Comparison of ENCODE assay signal across 14 cellular contexts in the genomic region with DNA sequence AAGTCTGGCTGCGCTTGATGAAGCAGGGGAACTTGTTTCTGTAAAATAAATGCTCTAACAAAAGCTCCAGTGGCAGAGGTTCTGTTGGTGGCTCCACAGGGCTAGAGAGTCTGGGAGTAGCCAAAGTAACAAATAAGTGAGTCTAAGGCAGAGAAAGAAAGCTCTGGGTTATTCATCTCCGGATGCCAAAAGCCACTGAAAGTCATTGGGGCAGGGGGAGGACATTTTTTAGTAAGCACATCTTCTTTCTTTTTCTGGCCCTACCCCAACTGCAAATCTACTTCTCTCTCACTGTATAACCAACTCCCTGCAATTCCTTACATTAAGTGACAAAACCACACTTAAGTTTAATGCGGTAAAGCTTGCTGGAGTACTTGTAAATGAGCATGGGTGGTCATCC.
DNase-seq lines count a peak whose midpoint lies in the region; ATAC-seq, FAIRE-seq and TF ChIP-seq lines count a peak whose summit lies in the region.
"Had no signal": no experiment of that assay in that cellular context is flagged by ENCODE, and none has a peak within 500 bp of the region (broad histone marks: within the 10 kb centered on the region; RNA-seq: fewer than 3 reads in every experiment).

No MANE protein-coding gene starts in this region.

- TF ChIP-seq EP300 in GM12878 (IDR thresholded peaks at IDR 0.05; ENCODE audit: borderline replicate concordance in 1 of 2, control insufficient read depth in 1 of 2, low read depth in 2 of 2, low read length in 2 of 2) = no peak; a peak in 1 of 4 replicates

- H3K27me3 Mint-ChIP-seq in neural progenitor cell (ENCODE audit: insufficient read depth, low read depth) = peaks cover 3% of the 10 kb centered on the region

- peak overlapping the region; percentile 57; the same call in 1 of the 2 replicates for H3K4me2 ChIP-seq in GM12878 (ENCODE audit: control insufficient read depth, insufficient read depth)
- H3K4me2 ChIP-seq in neural progenitor cell = no peak overlapping the region

- DNase-seq in GM12878 (ENCODE audit: low read depth, low spot score) (peak; percentile 45), NCI-H128 (lab: John Stamatoyannopoulos, UW; ENCODE audit: unreplicated experiment) (no peak), ACHN (no peak), neural progenitor cell (ENCODE audit: low spot score) (no peak)
- DNase-seq: DMS79, esophagus squamous epithelium, islet precursor cell had no signal

- H3K27me3 ChIP-seq in GM12878 (replicated peaks in 1 of 2; ENCODE audit: control insufficient read depth in 2 of 2, insufficient read depth in 2 of 2, low read length in 1 of 2) (no peaks in the 10 kb centered on the region), neural progenitor cell (no peaks in the 10 kb centered on the region)
- H3K27me3 ChIP-seq: esophagus squamous epithelium had no signal

- H2AFZ ChIP-seq in GM12878 (ENCODE audit: control insufficient read depth, low read depth, low read length) (no peak overlapping the region), neural progenitor cell (replicated peaks) (no peak overlapping the region)

- SMC1A ChIA-PET in GM12878 (lab: Charles Lee; ENCODE audit: uncharacterized antibody, unreplicated experiment) = interaction anchor here (0.8 to 6.6 kb wide), 10 partner anchors 10 to 167 kb away, joined by 3 to 39 read pairs (median 4); no protein-coding TSS in a partner anchor

- H3K9ac ChIP-seq in GM12878 (ENCODE audit: control insufficient read depth, insufficient read depth, low read length) = no peak overlapping the region; the same call in 1 of the 2 replicates
- H3K9ac ChIP-seq in neural progenitor cell = no peak overlapping the region

- no peak overlapping the region for H3K27ac Mint-ChIP-seq in neural progenitor cell

- H3K36me3 ChIP-seq in GM12878 (ENCODE audit: control insufficient read depth in 2 of 2, insufficient read depth in 2 of 2, low read length in 1 of 2) (peaks cover 6 to 22% of the 10 kb centered on the region in 2 experiments; a peak in 3 of 4 replicates), neural progenitor cell (no peaks in the 10 kb centered on the region)
- H3K36me3 ChIP-seq: esophagus squamous epithelium, thoracic aorta had no signal

- H3K36me3 Mint-ChIP-seq in neural progenitor cell = no peaks in the 10 kb centered on the region

- POLR2A ChIA-PET in GM12878 (lab: Charles Lee) = interaction anchor here (0.5 to 1.1 kb wide), 3 partner anchors 10 to 189 kb away, joined by 3 read pairs; partner anchors contain the start of gene INSYN2B

- no peaks in the 10 kb centered on the region for H4K20me1 ChIP-seq in GM12878 (ENCODE audit: control insufficient read depth, insufficient read depth)
- no peaks in the 10 kb centered on the region for H4K20me1 ChIP-seq in neural progenitor cell (ENCODE audit: low read depth)

- H3K4me1 Mint-ChIP-seq in neural progenitor cell = peaks cover 4% of the 10 kb centered on the region

- H3K4me3 ChIP-seq in GM12878 (no peak overlapping the region), neural progenitor cell (no peak overlapping the region)
- H3K4me3 ChIP-seq: esophagus squamous epithelium, thoracic aorta had no signal

- no peaks in the 10 kb centered on the region for H3F3A ChIP-seq in neural progenitor cell (ENCODE audit: low read depth)

- in situ Hi-C loops in GM12878 (cut with MboI) (no loop called here), ACHN (cut with HindIII; ENCODE audit: low pct_ligation_motif_present, low pct_unique_long_range_greater_than_20kb, low sequenced_read_pairs) (no loop called here)

- no peak for TF ChIP-seq RAD21 in GM12878 (IDR thresholded peaks at IDR 0.05; ENCODE audit: insufficient read depth, low read depth, low read length)

- ATAC-seq in GM19025 (IDR thresholded peaks at IDR 0.05; ENCODE audit: low read depth, unreplicated experiment) (peak; percentile 86), GM21528 (IDR thresholded peaks at IDR 0.05; ENCODE audit: low FRiP score, unreplicated experiment) (peak; percentile 87), HG03097 (IDR thresholded peaks at IDR 0.05; ENCODE audit: low FRiP score, unreplicated experiment) (peak; percentile 87), GM12878 (peak; percentile 92)
- ATAC-seq: HCT116 had no signal

- intact Hi-C loops in GM12878 (cut with micrococcal nuclease; ENCODE audit: unreplicated experiment) = loop anchor here (5.0 kb wide), 1 partner anchor 136 kb away; no protein-coding TSS in a partner anchor

- no peaks in the 10 kb centered on the region for H3K9me3 ChIP-seq in GM12878 (replicated peaks; ENCODE audit: control insufficient read depth, insufficient read depth, low read length)
- no peaks in the 10 kb centered on the region for H3K9me3 ChIP-seq in neural progenitor cell (ENCODE audit: low read depth)
- H3K9me3 ChIP-seq: esophagus squamous epithelium, thoracic aorta had no signal

- H3K4me1 ChIP-seq in GM12878 (ENCODE audit: control insufficient read depth, insufficient read depth, low read length) = peaks cover 28% of the 10 kb centered on the region
- H3K4me1 ChIP-seq in neural progenitor cell = peaks cover 5% of the 10 kb centered on the region

- BruUV-seq in GM12878 (replicated peaks; lab: Mats Ljungman, UMichigan) = no TSS peak

- peak overlapping the region; percentile 76 for H3K27ac ChIP-seq in GM12878 (ENCODE audit: control insufficient read depth, insufficient read depth)
- H3K27ac ChIP-seq in neural progenitor cell = no peak overlapping the region
- H3K27ac ChIP-seq: esophagus squamous epithelium, thoracic aorta had no signal

- no peak for TF ChIP-seq POLR2A in GM12878 (IDR thresholded peaks at IDR 0.05; ENCODE audit: low read depth, low read length)

- TF ChIP-seq CTCF in GM12878 (IDR thresholded peaks at IDR 0.05 in 2 of 3, conservative IDR thresholded peaks at IDR 0.05 in 1 of 3; ENCODE audit: control insufficient read depth in 2 of 3, extremely low read depth in 1 of 3, insufficient read depth in 1 of 3, low read depth in 3 of 3, low read length in 3 of 3) (no peak), neural progenitor cell (IDR thresholded peaks at IDR 0.05) (no peak)

- CTCF ChIA-PET in GM12878 (lab: Yijun Ruan, JAX) = interaction anchor here (0.8 to 1.1 kb wide), 2 partner anchors 57 to 84 kb away, joined by 3 to 4 read pairs; no protein-coding TSS in a partner anchor

- no peaks in the 10 kb centered on the region for H3K9me3 Mint-ChIP-seq in neural progenitor cell
- H3K9me3 Mint-ChIP-seq: T-helper 1 cell treated with Interleukin-12 subunit alpha and Interleukin-12 subunit beta and Interleukin-4 antibody, amounts not matched to agents 30 μg/mL and 1 μg/mL, for 36 hours had no signal

- RAD21 ChIA-PET in GM12878 (lab: Charles Lee; ENCODE audit: unreplicated experiment) = interaction anchor here (0.5 to 2.5 kb wide), 15 partner anchors 9 to 345 kb away, joined by 3 to 20 read pairs (median 4); partner anchors contain the start of gene SPDL1

- no peak overlapping the region for H3K4me3 Mint-ChIP-seq in neural progenitor cell
- H3K4me3 Mint-ChIP-seq: T-helper 1 cell treated with Interleukin-12 subunit alpha and Interleukin-12 subunit beta and Interleukin-4 antibody, amounts not matched to agents 30 μg/mL and 1 μg/mL, for 36 hours had no signal

- peak; percentile 41 for FAIRE-seq in GM12878 (lab: Jason Lieb, UNC)
- FAIRE-seq: bronchial epithelial cell had no signal

- WGBS in GM12878 (ENCODE audit: insufficient coverage, insufficient replicate concordance, low lambda C conversion rate, missing lambda C conversion rate) = 1% methylated on average over 3 of the region's 3 CpGs

- H3K79me2 ChIP-seq in GM12878 (ENCODE audit: control insufficient read depth, insufficient read depth, low read length) (no peaks in the 10 kb centered on the region), neural progenitor cell (ENCODE audit: low read depth) (no peaks in the 10 kb centered on the region)

TF ChIP-seq in GM12878, 131 proteins besides CTCF, POLR2A, EP300 and RAD21 (continues in another document):
- TF ChIP-seq FOXM1 (IDR thresholded peaks at IDR 0.05; ENCODE audit: low read depth, low read length) (0 out of 2 replicates have a peak, but pooled peaks have one; percentile 22), HDAC6 (IDR thresholded peaks at IDR 0.05; ENCODE audit: unreplicated experiment) (no peak), WRNIP1 (IDR thresholded peaks at IDR 0.05; ENCODE audit: borderline replicate concordance, low read depth, low read length) (no peak), IKZF2 (IDR thresholded peaks at IDR 0.05) (peak in 1 of 2 experiments; percentile 46; a peak in 2 of 4 replicates)
- TF ChIP-seq, protein P1, sequence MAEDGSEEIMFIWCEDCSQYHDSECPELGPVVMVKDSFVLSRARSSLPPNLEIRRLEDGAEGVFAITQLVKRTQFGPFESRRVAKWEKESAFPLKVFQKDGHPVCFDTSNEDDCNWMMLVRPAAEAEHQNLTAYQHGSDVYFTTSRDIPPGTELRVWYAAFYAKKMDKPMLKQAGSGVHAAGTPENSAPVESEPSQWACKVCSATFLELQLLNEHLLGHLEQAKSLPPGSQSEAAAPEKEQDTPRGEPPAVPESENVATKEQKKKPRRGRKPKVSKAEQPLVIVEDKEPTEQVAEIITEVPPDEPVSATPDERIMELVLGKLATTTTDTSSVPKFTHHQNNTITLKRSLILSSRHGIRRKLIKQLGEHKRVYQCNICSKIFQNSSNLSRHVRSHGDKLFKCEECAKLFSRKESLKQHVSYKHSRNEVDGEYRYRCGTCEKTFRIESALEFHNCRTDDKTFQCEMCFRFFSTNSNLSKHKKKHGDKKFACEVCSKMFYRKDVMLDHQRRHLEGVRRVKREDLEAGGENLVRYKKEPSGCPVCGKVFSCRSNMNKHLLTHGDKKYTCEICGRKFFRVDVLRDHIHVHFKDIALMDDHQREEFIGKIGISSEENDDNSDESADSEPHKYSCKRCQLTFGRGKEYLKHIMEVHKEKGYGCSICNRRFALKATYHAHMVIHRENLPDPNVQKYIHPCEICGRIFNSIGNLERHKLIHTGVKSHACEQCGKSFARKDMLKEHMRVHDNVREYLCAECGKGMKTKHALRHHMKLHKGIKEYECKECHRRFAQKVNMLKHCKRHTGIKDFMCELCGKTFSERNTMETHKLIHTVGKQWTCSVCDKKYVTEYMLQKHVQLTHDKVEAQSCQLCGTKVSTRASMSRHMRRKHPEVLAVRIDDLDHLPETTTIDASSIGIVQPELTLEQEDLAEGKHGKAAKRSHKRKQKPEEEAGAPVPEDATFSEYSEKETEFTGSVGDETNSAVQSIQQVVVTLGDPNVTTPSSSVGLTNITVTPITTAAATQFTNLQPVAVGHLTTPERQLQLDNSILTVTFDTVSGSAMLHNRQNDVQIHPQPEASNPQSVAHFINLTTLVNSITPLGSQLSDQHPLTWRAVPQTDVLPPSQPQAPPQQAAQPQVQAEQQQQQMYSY (CRISPR knock-in tag; IDR thresholded peaks at IDR 0.05) = no peak
